32 cellular contexts compared by ENCODE assay signal in genomic region chr12:104756901-104757300, GRCh38.
"Had no signal": no experiment of that assay in that cellular context is flagged by ENCODE, and none has a peak within 500 bp of the region (broad histone marks: within the 10 kb centered on the region; RNA-seq: fewer than 3 reads in every experiment).

No MANE protein-coding gene starts in this region.

- H3K27me3 ChIP-seq: ascending aorta, breast epithelium, cardiac muscle cell, esophagus squamous epithelium, gastroesophageal sphincter, heart right ventricle had no signal

- DNase-seq: activated B cell treated with CpG ODN at 0.5 μM for 24 hours; activated CD4-positive, alpha-beta memory T cell treated with anti-CD3 and anti-CD28 coated beads, Interleukin-2, amount 10 ng/mL, durations not matched to agents 7 days and 5 days; activated CD4-positive, alpha-beta T cell treated with anti-CD3 and anti-CD28 coated beads for 48 hours; activated CD4-positive, alpha-beta T cell treated with anti-CD3 and anti-CD28 coated beads, Interleukin-2, amount 50 U/mL, for 4 hours; activated CD8-positive, alpha-beta memory T cell treated with anti-CD3 and anti-CD28 coated beads, Interleukin-2, amount 10 ng/mL, durations not matched to agents 7 days and 5 days; activated CD8-positive, alpha-beta memory T cell treated with anti-CD3 and anti-CD28 coated beads, Interleukin-2, amount 50 U/mL, for 4 hours; activated effector memory CD4-positive, alpha-beta T cell treated with anti-CD3 and anti-CD28 coated beads, Interleukin-2, amount 50 U/mL, for 16 hours; activated naive CD4-positive, alpha-beta T cell treated with anti-CD3 and anti-CD28 coated beads, Interleukin-2, amount 10 ng/mL, durations not matched to agents 7 days and 5 days; activated naive CD8-positive, alpha-beta T cell treated with anti-CD3 and anti-CD28 coated beads, Interleukin-2, amount 10 ng/mL, durations not matched to agents 7 days and 5 days; activated T-cell treated with anti-CD3 and anti-CD28 coated beads, Interleukin-2, amount 50 U/mL, for 1 hour; activated T-cell treated with anti-CD3 and anti-CD28 coated beads, Interleukin-2, amount 50 U/mL, for 48 hours; cortex of kidney; dermis blood vessel endothelial cell; effector CD8-positive, alpha-beta T cell; esophagus squamous epithelium; foreskin melanocyte; heart right ventricle; T-helper 17 cell; T1000; WERI-Rb-1 had no signal

- H3K9me3 Mint-ChIP-seq: activated B cell treated with CpG ODN at 0.5 μM for 24 hours; activated naive CD4-positive, alpha-beta T cell treated with anti-CD3 and anti-CD28 coated beads, Interleukin-2, amount 10 ng/mL, durations not matched to agents 7 days and 5 days; activated naive CD8-positive, alpha-beta T cell treated with anti-CD3 and anti-CD28 coated beads, Interleukin-2, amount 10 ng/mL, durations not matched to agents 7 days and 5 days; activated T-helper 1 cell treated with anti-CD3 and anti-CD28 coated beads, Interleukin-12 subunit alpha, Interleukin-12 subunit beta, Interleukin-2, Interleukin-4 antibody, amounts not matched to agents 30 ng/mL and 10 ng/mL and 1 ng/mL, durations not matched to agents 14 hours and 24 hours and 36 hours; activated T-helper 2 cell treated with anti-CD3 and anti-CD28 coated beads, Interferon-gamma antibody, Interleukin-2, Interleukin-4, amounts not matched to agents 10 μg/mL and 5 μg/mL and 100 μg/mL, durations not matched to agents 14 hours and 24 hours and 36 hours; central memory CD8-positive, alpha-beta T cell; T-helper 2 cell treated with Interferon-gamma antibody and Interleukin-4, amounts not matched to agents 5 μg/mL and 100 μg/mL, for 36 hours had no signal

- H3K4me3 Mint-ChIP-seq: activated B cell treated with CpG ODN at 0.5 μM for 24 hours; activated CD4-positive, alpha-beta memory T cell treated with anti-CD3 and anti-CD28 coated beads, Interleukin-2, amount 10 ng/mL, durations not matched to agents 7 days and 5 days; activated CD8-positive, alpha-beta memory T cell treated with anti-CD3 and anti-CD28 coated beads, Interleukin-2, amount 10 ng/mL, durations not matched to agents 7 days and 5 days; activated naive CD4-positive, alpha-beta T cell treated with anti-CD3 and anti-CD28 coated beads, Interleukin-2, amount 10 ng/mL, durations not matched to agents 7 days and 5 days; activated naive CD8-positive, alpha-beta T cell treated with anti-CD3 and anti-CD28 coated beads, Interleukin-2, amount 10 ng/mL, durations not matched to agents 7 days and 5 days; activated T-helper 1 cell treated with anti-CD3 and anti-CD28 coated beads, Interleukin-12 subunit alpha, Interleukin-12 subunit beta, Interleukin-2, Interleukin-4 antibody, amounts not matched to agents 30 ng/mL and 10 ng/mL and 1 ng/mL, durations not matched to agents 14 hours and 24 hours and 36 hours; brain; central memory CD8-positive, alpha-beta T cell; T-helper 17 cell; T-helper 2 cell treated with Interferon-gamma antibody and Interleukin-4, amounts not matched to agents 5 μg/mL and 100 μg/mL, for 36 hours had no signal

- H3K36me3 ChIP-seq: breast epithelium, cardiac muscle cell, WERI-Rb-1 had no signal

- H3K27ac Mint-ChIP-seq: activated B cell treated with CpG ODN at 0.5 μM for 24 hours; activated CD4-positive, alpha-beta memory T cell treated with anti-CD3 and anti-CD28 coated beads, Interleukin-2, amount 10 ng/mL, durations not matched to agents 7 days and 5 days; activated CD8-positive, alpha-beta memory T cell treated with anti-CD3 and anti-CD28 coated beads, Interleukin-2, amount 10 ng/mL, durations not matched to agents 7 days and 5 days; activated naive CD8-positive, alpha-beta T cell treated with anti-CD3 and anti-CD28 coated beads, Interleukin-2, amount 10 ng/mL, durations not matched to agents 7 days and 5 days; activated T-helper 2 cell treated with anti-CD3 and anti-CD28 coated beads, Interferon-gamma antibody, Interleukin-2, Interleukin-4, amounts not matched to agents 10 μg/mL and 5 μg/mL and 100 μg/mL, durations not matched to agents 14 hours and 24 hours and 36 hours; brain; T-helper 17 cell; T-helper 2 cell treated with Interferon-gamma antibody and Interleukin-4, amounts not matched to agents 5 μg/mL and 100 μg/mL, for 36 hours had no signal

- H3K4me3 ChIP-seq: ascending aorta, breast epithelium, cardiac muscle cell, esophagus squamous epithelium, gastroesophageal sphincter, heart right ventricle had no signal

- H3K27me3 Mint-ChIP-seq: activated B cell treated with CpG ODN at 0.5 μM for 24 hours; activated CD4-positive, alpha-beta memory T cell treated with anti-CD3 and anti-CD28 coated beads, Interleukin-2, amount 10 ng/mL, durations not matched to agents 7 days and 5 days; activated CD8-positive, alpha-beta memory T cell treated with anti-CD3 and anti-CD28 coated beads, Interleukin-2, amount 10 ng/mL, durations not matched to agents 7 days and 5 days; activated naive CD4-positive, alpha-beta T cell treated with anti-CD3 and anti-CD28 coated beads, Interleukin-2, amount 10 ng/mL, durations not matched to agents 7 days and 5 days; activated naive CD8-positive, alpha-beta T cell treated with anti-CD3 and anti-CD28 coated beads, Interleukin-2, amount 10 ng/mL, durations not matched to agents 7 days and 5 days; central memory CD8-positive, alpha-beta T cell; T-helper 17 cell had no signal

- ATAC-seq: activated CD4-positive, CD25-positive, alpha-beta regulatory T cell treated with anti-CD3 and anti-CD28 coated beads, Interleukin-2, amount 50 U/mL, for 24 hours; activated CD8-positive, alpha-beta memory T cell treated with anti-CD3 and anti-CD28 coated beads, Interleukin-2, amount 10 ng/mL, durations not matched to agents 7 days and 5 days; activated naive CD4-positive, alpha-beta T cell treated with anti-CD3 and anti-CD28 coated beads, Interleukin-2, amount 50 U/mL, for 72 hours; gastroesophageal sphincter; heart right ventricle; T-helper 17 cell had no signal

- H3K27ac ChIP-seq: ascending aorta, breast epithelium, cardiac muscle cell, epithelial cell of prostate, esophagus squamous epithelium, gastroesophageal sphincter, heart right ventricle, WERI-Rb-1 had no signal
